In the genomic region with DNA sequence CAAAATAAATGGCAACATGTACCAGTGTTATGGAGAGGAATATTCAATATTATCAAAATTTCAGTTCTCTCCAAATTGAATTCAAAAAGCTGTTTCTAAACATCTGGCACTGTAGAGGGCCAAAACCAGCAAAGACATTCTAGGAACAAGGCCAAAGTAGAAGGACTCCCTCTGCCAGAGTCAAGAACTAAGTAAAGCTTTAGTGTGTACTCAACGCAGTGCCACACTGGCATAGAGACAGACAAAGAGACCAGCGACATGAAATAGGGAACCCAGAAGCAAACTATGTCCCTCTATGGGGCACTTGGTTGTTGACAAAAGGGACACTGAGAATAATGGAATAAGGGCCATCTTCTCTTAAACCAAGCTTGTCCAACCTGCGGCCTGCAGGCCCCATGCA, we compare ENCODE assay signal across 16 cellular contexts.
"Had no signal": no experiment of that assay in that cellular context is flagged by ENCODE, and none has a peak within 500 bp of the region (broad histone marks: within the 10 kb centered on the region; RNA-seq: fewer than 3 reads in every experiment).

No MANE protein-coding gene starts in this region.

- H3K27me3 ChIP-seq: sigmoid colon had no signal

- H3K4me1 ChIP-seq: sigmoid colon had no signal

- H3K4me3 Mint-ChIP-seq: activated CD4-positive, alpha-beta T cell treated with anti-CD3 and anti-CD28 coated beads, Interleukin-2, amount 10 ng/mL, durations not matched to agents 7 days and 5 days; activated naive CD4-positive, alpha-beta T cell treated with anti-CD3 and anti-CD28 coated beads for 36 hours; activated T-helper 17 cell treated with anti-CD3 and anti-CD28 coated beads, Interleukin-2, amount 50 U/mL, for 72 hours; naive thymus-derived CD4-positive, alpha-beta T cell had no signal

- DNase-seq: activated CD4-positive, alpha-beta T cell treated with anti-CD3 and anti-CD28 coated beads, Interleukin-2, amount 10 ng/mL, durations not matched to agents 7 days and 5 days; activated CD4-positive, CD25-positive, alpha-beta regulatory T cell; activated CD8-positive, alpha-beta memory T cell treated with anti-CD3 and anti-CD28 coated beads for 24 hours; activated naive CD4-positive, alpha-beta T cell treated with anti-CD3 and anti-CD28 coated beads for 36 hours; activated T-cell treated with anti-CD3 and anti-CD28 coated beads for 4 hours; central memory CD4-positive, alpha-beta T cell; cortex of kidney; effector memory CD4-positive, alpha-beta T cell; hippocampal formation; mammary epithelial cell; naive thymus-derived CD4-positive, alpha-beta T cell; sigmoid colon; stimulated activated CD4-positive, alpha-beta T cell treated with anti-CD3 and anti-CD28 coated beads, Interleukin-2, amount 100 ng/mL, for 24 hours; stimulated activated naive CD4-positive, alpha-beta T cell treated with Interleukin-2 at 50 U/mL for 16 hours had no signal

- H3K27ac ChIP-seq: epithelial cell of prostate, sigmoid colon had no signal

- ATAC-seq: activated T-helper 17 cell treated with anti-CD3 and anti-CD28 coated beads, Interleukin-2, amount 50 U/mL, for 72 hours; naive thymus-derived CD4-positive, alpha-beta T cell had no signal

- H3K36me3 ChIP-seq: sigmoid colon had no signal

- H3K9me3 ChIP-seq: sigmoid colon had no signal

- H3K27ac Mint-ChIP-seq: activated CD4-positive, alpha-beta T cell treated with anti-CD3 and anti-CD28 coated beads, Interleukin-2, amount 10 ng/mL, durations not matched to agents 7 days and 5 days; activated naive CD4-positive, alpha-beta T cell treated with anti-CD3 and anti-CD28 coated beads for 36 hours; activated T-helper 17 cell treated with anti-CD3 and anti-CD28 coated beads, Interleukin-2, amount 50 U/mL, for 72 hours; naive thymus-derived CD4-positive, alpha-beta T cell had no signal

- H3K4me3 ChIP-seq: sigmoid colon had no signal
